22 cellular contexts compared by ENCODE assay signal in the genomic region with DNA sequence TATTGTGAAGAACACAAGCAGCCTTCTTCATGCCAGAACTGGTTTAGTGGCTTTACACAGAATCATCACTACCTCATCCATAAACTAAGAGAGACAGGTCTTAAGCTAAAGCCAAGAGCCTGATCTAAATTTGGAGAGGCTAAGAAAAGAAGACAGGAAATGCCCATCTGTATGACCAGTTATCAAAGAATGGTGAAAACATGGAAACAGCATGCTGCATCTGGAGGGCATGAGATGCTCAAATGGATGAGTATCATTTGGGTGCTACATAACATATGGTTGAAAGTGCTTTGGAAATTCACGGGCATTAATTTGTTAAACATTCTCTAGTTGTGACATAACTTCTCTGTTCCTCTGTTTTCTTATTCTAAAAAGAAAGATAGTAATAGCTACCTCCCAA.
"Had no signal": no experiment of that assay in that cellular context is flagged by ENCODE, and none has a peak within 500 bp of the region (broad histone marks: within the 10 kb centered on the region; RNA-seq: fewer than 3 reads in every experiment).

No MANE protein-coding gene starts in this region.

- H3K36me3 ChIP-seq: esophagus muscularis mucosa, lower lobe of right lung, neutrophil, prostate gland, right atrium auricular region, sigmoid colon, spleen, thoracic aorta, tibial nerve, upper lobe of left lung had no signal

- H3K9me3 Mint-ChIP-seq: stimulated activated naive B cell treated with anti-CD40 and anti-IgM and Interleukin-4, amounts not matched to agents 10 μg/mL and 1 μg/mL and 100 μg/mL, for 72 hours; stimulated activated naive CD8-positive, alpha-beta T cell treated with anti-CD3 and anti-CD28 coated beads, Interleukin-15, Interleukin-2, amounts not matched to agents 100 ng/mL and 50 ng/mL, for 24 hours had no signal

- H3K27me3 ChIP-seq: esophagus muscularis mucosa, right atrium auricular region, sigmoid colon, spleen, tibial nerve, upper lobe of left lung had no signal

- H3K4me3 Mint-ChIP-seq: immature natural killer cell; natural killer cell; stimulated activated naive B cell treated with anti-CD40 and anti-IgM and Interleukin-4, amounts not matched to agents 10 μg/mL and 1 μg/mL and 100 μg/mL, for 72 hours; stimulated activated naive CD8-positive, alpha-beta T cell treated with anti-CD3 and anti-CD28 coated beads, Interleukin-15, Interleukin-2, amounts not matched to agents 100 ng/mL and 50 ng/mL, for 24 hours had no signal

- H3K27me3 Mint-ChIP-seq: stimulated activated naive B cell treated with anti-CD40 and anti-IgM and Interleukin-4, amounts not matched to agents 10 μg/mL and 1 μg/mL and 100 μg/mL, for 72 hours had no signal

- H3K27ac ChIP-seq: coronary artery, esophagus muscularis mucosa, lower lobe of right lung, neutrophil, prostate gland, right atrium auricular region, sigmoid colon, skin epidermis, spleen, thoracic aorta, tibial nerve, upper lobe of left lung had no signal

- H3K36me3 Mint-ChIP-seq: immature natural killer cell; natural killer cell; stimulated activated naive B cell treated with anti-CD40 and anti-IgM and Interleukin-4, amounts not matched to agents 10 μg/mL and 1 μg/mL and 100 μg/mL, for 72 hours had no signal

- H3K27ac Mint-ChIP-seq: immature natural killer cell; natural killer cell; stimulated activated naive B cell treated with anti-CD40 and anti-IgM and Interleukin-4, amounts not matched to agents 10 μg/mL and 1 μg/mL and 100 μg/mL, for 72 hours; stimulated activated naive CD8-positive, alpha-beta T cell treated with anti-CD3 and anti-CD28 coated beads, Interleukin-15, Interleukin-2, amounts not matched to agents 100 ng/mL and 50 ng/mL, for 24 hours had no signal

- H3K4me1 ChIP-seq: esophagus muscularis mucosa, lower lobe of right lung, prostate gland, right atrium auricular region, sigmoid colon, spleen, tibial nerve, upper lobe of left lung had no signal

- H3K4me1 Mint-ChIP-seq: immature natural killer cell; natural killer cell; stimulated activated naive B cell treated with anti-CD40 and anti-IgM and Interleukin-4, amounts not matched to agents 10 μg/mL and 1 μg/mL and 100 μg/mL, for 72 hours had no signal

- H3K4me3 ChIP-seq: coronary artery, esophagus muscularis mucosa, lower lobe of right lung, prostate gland, right atrium auricular region, sigmoid colon, skin epidermis, spleen, thoracic aorta, tibial nerve, upper lobe of left lung had no signal

- H3K9me3 ChIP-seq: esophagus muscularis mucosa, lower lobe of right lung, neutrophil, prostate gland, right atrium auricular region, sigmoid colon, thoracic aorta, tibial nerve, upper lobe of left lung had no signal

- DNase-seq: dermis blood vessel endothelial cell; effector memory CD4-positive, alpha-beta T cell; hypothalamus; immature natural killer cell; islet precursor cell; kidney glomerular epithelial cell; left ventricle myocardium superior; lower lobe of right lung; natural killer cell; sigmoid colon; spleen; stimulated activated naive B cell treated with anti-CD40 and anti-IgM and Interleukin-4, amounts not matched to agents 10 μg/mL and 1 μg/mL and 100 μg/mL, for 72 hours; upper lobe of left lung had no signal
